Comparison of ENCODE assay signal across 22 cellular contexts in genomic region chrX:56498756-56499155, GRCh38.
A peak's percentile ranks its signal among the peaks of the same experiment; 100 is the strongest.
DNase-seq lines count a peak whose midpoint lies in the region; ATAC-seq, FAIRE-seq and TF ChIP-seq lines count a peak whose summit lies in the region.
"Had no signal": no experiment of that assay in that cellular context is flagged by ENCODE, and none has a peak within 500 bp of the region (broad histone marks: within the 10 kb centered on the region; RNA-seq: fewer than 3 reads in every experiment).

No MANE protein-coding gene starts in this region.

- H3K27ac Mint-ChIP-seq in astrocyte (ENCODE audit: unreplicated experiment): no peak overlapping the region
- no peak overlapping the region for H3K27ac Mint-ChIP-seq in H9
- H3K27ac Mint-ChIP-seq: CD14-positive monocyte; CD4-positive, alpha-beta memory T cell; GM23338; HFFc6 had no signal

- POLR2A ChIA-PET in PC-3 (lab: Charles Lee; ENCODE audit: unreplicated experiment): no interaction called here

- H3K9me3 Mint-ChIP-seq in astrocyte (ENCODE audit: unreplicated experiment) (peaks cover 3% of the 10 kb centered on the region), H9 (peaks cover 63 to 94% of the 10 kb centered on the region in 2 experiments)
- H3K9me3 Mint-ChIP-seq: GM23338, HFFc6 had no signal

- no peak overlapping the region for H2BK20ac ChIP-seq in H9 (ENCODE audit: low read depth, low read length, poor library complexity, severe bottlenecking)

- no peaks in the 10 kb centered on the region for H3K27me3 Mint-ChIP-seq in astrocyte (ENCODE audit: low read depth, unreplicated experiment)
- H3K27me3 Mint-ChIP-seq in H9 (ENCODE audit: low read depth): no peaks in the 10 kb centered on the region
- H3K27me3 Mint-ChIP-seq: CD4-positive, alpha-beta memory T cell had no signal

- no peak overlapping the region for H2BK12ac ChIP-seq in H9 (ENCODE audit: insufficient read length, low read depth, low read length)

- no peak overlapping the region for H4K91ac ChIP-seq in H9 (ENCODE audit: insufficient read length, low read depth, low read length)

- no peak overlapping the region for H4K5ac ChIP-seq in mesendoderm (ENCODE audit: low read length)
- H4K5ac ChIP-seq in H9 (ENCODE audit: insufficient read length, low read depth, low read length): no peak overlapping the region

- no peak overlapping the region for H2BK15ac ChIP-seq in mesendoderm (replicated peaks; ENCODE audit: low read depth)
- no peak overlapping the region for H2BK15ac ChIP-seq in H9 (ENCODE audit: low read depth, low read length)

- H4K20me1 ChIP-seq in PC-3 (ENCODE audit: low read length) (no peaks in the 10 kb centered on the region), astrocyte (ENCODE audit: insufficient read depth, low read length) (no peaks in the 10 kb centered on the region), H9 (ENCODE audit: control insufficient read depth, insufficient read depth, insufficient read length) (no peaks in the 10 kb centered on the region)
- H4K20me1 ChIP-seq: BLaER1 had no signal

- H3K18ac ChIP-seq in mesendoderm (ENCODE audit: low read length): no peak overlapping the region
- no peak overlapping the region for H3K18ac ChIP-seq in H9 (ENCODE audit: insufficient read length, low read depth, low read length)

- H2AFZ ChIP-seq in PC-3 (ENCODE audit: low read length) (no peak overlapping the region), astrocyte (ENCODE audit: low read depth, low read length) (no peak overlapping the region), H9 (ENCODE audit: low read length) (no peak overlapping the region)
- H2AFZ ChIP-seq: GM23338 had no signal

- peak overlapping the region; percentile 36 for H3K9ac ChIP-seq in PC-3 (ENCODE audit: low read length)
- H3K9ac ChIP-seq in astrocyte (ENCODE audit: low read length): no peak overlapping the region
- no peak overlapping the region for H3K9ac ChIP-seq in mesendoderm (ENCODE audit: low read length)
- H3K9ac ChIP-seq in H9 (ENCODE audit: extremely low read depth, insufficient read length, low read length): no peak overlapping the region
- H3K9ac ChIP-seq: BLaER1 had no signal

- H3K4ac ChIP-seq in mesendoderm (ENCODE audit: low read depth, low read length) (no peak overlapping the region), H9 (ENCODE audit: low read depth, low read length) (no peak overlapping the region)

- intact Hi-C loops in PC-3 (cut with micrococcal nuclease): no loop called here

- no peaks in the 10 kb centered on the region for H3F3A ChIP-seq in PC-3 (ENCODE audit: low read length, unreplicated experiment)

- CTCF ChIA-PET in PC-3 (lab: Charles Lee): no interaction called here

- no peak overlapping the region for H3K14ac ChIP-seq in H9 (ENCODE audit: insufficient read depth, low read length)

- H3K36me3 Mint-ChIP-seq in astrocyte (ENCODE audit: low read depth, unreplicated experiment) (no peaks in the 10 kb centered on the region), H9 (ENCODE audit: insufficient read depth in 1 of 3, low read depth in 3 of 3) (peaks cover 2 to 4% (median 3%) of the 10 kb centered on the region in 3 experiments; a peak in 5 of 7 replicates)
- H3K36me3 Mint-ChIP-seq: CD14-positive monocyte had no signal

- H3K56ac ChIP-seq in mesendoderm (ENCODE audit: low read length) (no peak overlapping the region), H9 (ENCODE audit: insufficient read length, low read depth, low read length) (no peak overlapping the region)

- H2AK5ac ChIP-seq in mesendoderm (ENCODE audit: low read length) (no peak overlapping the region), H9 (ENCODE audit: insufficient read length, low read length) (no peak overlapping the region)

- H3K4me1 Mint-ChIP-seq in astrocyte (ENCODE audit: low read depth, unreplicated experiment) (peaks cover under 1% of the 10 kb centered on the region), H9 (no peaks in the 10 kb centered on the region)
- H3K4me1 Mint-ChIP-seq: CD14-positive monocyte, GM23338 had no signal

- H3K4me3 Mint-ChIP-seq in astrocyte (ENCODE audit: unreplicated experiment) (no peak overlapping the region), H9 (no peak overlapping the region)
- H3K4me3 Mint-ChIP-seq: CD14-positive monocyte; CD4-positive, alpha-beta memory T cell; GM23338; HFFc6 had no signal

- H3K27ac ChIP-seq in PC-3 (ENCODE audit: low read length): peak overlapping the region; percentile 91
- no peak overlapping the region for H3K27ac ChIP-seq in astrocyte (ENCODE audit: low read depth, low read length)
- H3K27ac ChIP-seq in epithelial cell of prostate: peak overlapping the region; percentile 67
- no peak overlapping the region for H3K27ac ChIP-seq in mesendoderm (ENCODE audit: low read depth, low read length)
- no peak overlapping the region for H3K27ac ChIP-seq in H9 (ENCODE audit: insufficient read length, low read depth, low read length)
- H3K27ac ChIP-seq: BLaER1 had no signal

- no peaks in the 10 kb centered on the region for H3K27me3 ChIP-seq in PC-3 (ENCODE audit: low read length)
- H3K27me3 ChIP-seq in astrocyte (ENCODE audit: insufficient read depth, low read length): no peaks in the 10 kb centered on the region
- H3K27me3 ChIP-seq in mesendoderm (ENCODE audit: insufficient read depth, low read length, poor library complexity): no peaks in the 10 kb centered on the region
- no peaks in the 10 kb centered on the region for H3K27me3 ChIP-seq in H9 (ENCODE audit: insufficient read depth, low read length)

- H2BK120ac ChIP-seq in mesendoderm (ENCODE audit: low read depth, low read length): no peak overlapping the region
- no peak overlapping the region for H2BK120ac ChIP-seq in H9 (ENCODE audit: low read depth, low read length, poor library complexity, severe bottlenecking)

- H3K9me3 ChIP-seq in PC-3 (ENCODE audit: low read length) (no peaks in the 10 kb centered on the region), astrocyte (ENCODE audit: insufficient read depth, low read depth, low read length) (no peaks in the 10 kb centered on the region), H9 (ENCODE audit: control insufficient read depth, low read depth, low read length) (peaks cover 28% of the 10 kb centered on the region)

- H2BK5ac ChIP-seq in mesendoderm (ENCODE audit: low read length) (no peak overlapping the region), H9 (ENCODE audit: insufficient read length, low read length) (no peak overlapping the region)

- no peak overlapping the region for H3K23ac ChIP-seq in mesendoderm (ENCODE audit: low read length)
- H3K23ac ChIP-seq in H9 (ENCODE audit: insufficient read length, low read depth, low read length): no peak overlapping the region

- no CpG with 5 or more reads among the region's 1 CpG for WGBS in mesendoderm (ENCODE audit: extremely low coverage, insufficient coverage, low lambda C conversion rate)
- WGBS in H9 (ENCODE audit: extremely low coverage, insufficient read length, low lambda C conversion rate): no CpG with 5 or more reads among the region's 1 CpG

- no TSS peak for BruUV-seq in PC-3 (replicated peaks; lab: Mats Ljungman, UMichigan)

- DNase-seq in PC-3: peak; percentile 65
- no peak for DNase-seq in astrocyte (ENCODE audit: low read depth)
- no peak for DNase-seq in epithelial cell of prostate (ENCODE audit: low read depth, low spot score)
- peak; percentile 1 for DNase-seq in mesendoderm
- no peak for DNase-seq in activated gamma-delta T cell (lab: John Stamatoyannopoulos, UW)
- no peak for DNase-seq in NCI-H1048 (lab: John Stamatoyannopoulos, UW)
- no peak for DNase-seq in H9
- DNase-seq: 8988T; CD4-positive, alpha-beta memory T cell; DMS153; DMS79; GDM1; HFFc6 had no signal

- H3K36me3 ChIP-seq in PC-3 (ENCODE audit: low read depth, low read length) (no peaks in the 10 kb centered on the region), astrocyte (ENCODE audit: insufficient read depth, low read length) (no peaks in the 10 kb centered on the region), mesendoderm (ENCODE audit: control insufficient read depth, insufficient read depth, low read length) (no peaks in the 10 kb centered on the region)
- H3K36me3 ChIP-seq: BLaER1 had no signal

- peak overlapping the region; percentile 51 for H3K4me2 ChIP-seq in PC-3 (ENCODE audit: low read length)
- H3K4me2 ChIP-seq in astrocyte (ENCODE audit: low read length): no peak overlapping the region
- no peak overlapping the region for H3K4me2 ChIP-seq in mesendoderm (ENCODE audit: low read length)
- no peak overlapping the region for H3K4me2 ChIP-seq in H9 (ENCODE audit: insufficient read depth, insufficient read length, low read length)
- H3K4me2 ChIP-seq: BLaER1, GM23338 had no signal

- peak overlapping the region; percentile 17; the same call in 1 of the 2 replicates for H3K4me3 ChIP-seq in PC-3 (ENCODE audit: low read length)
- H3K4me3 ChIP-seq in astrocyte (ENCODE audit: insufficient read depth, low read depth, low read length): no peak overlapping the region
- no peak overlapping the region for H3K4me3 ChIP-seq in mesendoderm (ENCODE audit: low read length)
- H3K4me3 ChIP-seq: BLaER1, GM23338 had no signal

- no peak overlapping the region for H3T11ph ChIP-seq in H9 (ENCODE audit: low read length)

- H3K9me2 ChIP-seq in PC-3 (replicated peaks; ENCODE audit: low read length): no peaks in the 10 kb centered on the region

- peak; percentile 63 for ATAC-seq in PC-3
- ATAC-seq in HG03378 (IDR thresholded peaks at IDR 0.05; ENCODE audit: unreplicated experiment): no peak
- ATAC-seq: GM23338, HCT116, HepG2 had no signal

- H3K23me2 ChIP-seq in H9 (ENCODE audit: insufficient read length, low read depth, low read length, poor library complexity, severe bottlenecking): no peaks in the 10 kb centered on the region

- FAIRE-seq in astrocyte (lab: Jason Lieb, UNC): peak; percentile 89
- FAIRE-seq: GM12892, GM18507, H54, HepG2 had no signal

- TF ChIP-seq CTCF in PC-3 (conservative IDR thresholded peaks at IDR 0.05; ENCODE audit: low read depth, low read length) (no peak), astrocyte (IDR thresholded peaks at IDR 0.05; ENCODE audit: insufficient read depth, low read depth, low read length) (no peak), H9 (conservative IDR thresholded peaks at IDR 0.05) (no peak)

- no peaks in the 10 kb centered on the region for H3K79me1 ChIP-seq in mesendoderm (ENCODE audit: low read length)
- no peaks in the 10 kb centered on the region for H3K79me1 ChIP-seq in H9 (ENCODE audit: insufficient read depth, low read depth, low read length, poor library complexity, severe bottlenecking)

- H4K8ac ChIP-seq in mesendoderm (ENCODE audit: low read depth, low read length): no peak overlapping the region
- H4K8ac ChIP-seq in H9 (replicated peaks; ENCODE audit: insufficient read length, low read depth, low read length): no peak overlapping the region

- H3K4me1 ChIP-seq in PC-3 (ENCODE audit: insufficient read depth, low read length) (peaks cover 30% of the 10 kb centered on the region), astrocyte (ENCODE audit: insufficient read depth, low read length) (no peaks in the 10 kb centered on the region), mesendoderm (ENCODE audit: control insufficient read depth, low read depth, low read length) (no peaks in the 10 kb centered on the region), H9 (ENCODE audit: insufficient read depth, low read length) (no peaks in the 10 kb centered on the region)
- H3K4me1 ChIP-seq: BLaER1 had no signal

- H3K79me2 ChIP-seq in PC-3 (ENCODE audit: low read length): no peaks in the 10 kb centered on the region
- H3K79me2 ChIP-seq in astrocyte (ENCODE audit: insufficient read depth, low read length): no peaks in the 10 kb centered on the region
- no peaks in the 10 kb centered on the region for H3K79me2 ChIP-seq in mesendoderm (ENCODE audit: control insufficient read depth, insufficient read depth, low read length)
- H3K79me2 ChIP-seq in H9 (ENCODE audit: insufficient read depth, low read length): no peaks in the 10 kb centered on the region

Comparison
In these comparisons a context has a peak if more than half of its experiments do, and no peak if none do; other contexts are left out.
1. DNase-seq: peak in PC-3 (single experiment) and mesendoderm (single experiment); none in astrocyte (single experiment), epithelial cell of prostate (single experiment), activated gamma-delta T cell (single experiment), NCI-H1048 (single experiment) and H9 (single experiment).
2. H3K27ac ChIP-seq: peak in PC-3 (single experiment) and epithelial cell of prostate (single experiment); none in astrocyte (single experiment), mesendoderm (single experiment) and H9 (single experiment).